25 cellular contexts compared by ENCODE assay signal in the genomic region with DNA sequence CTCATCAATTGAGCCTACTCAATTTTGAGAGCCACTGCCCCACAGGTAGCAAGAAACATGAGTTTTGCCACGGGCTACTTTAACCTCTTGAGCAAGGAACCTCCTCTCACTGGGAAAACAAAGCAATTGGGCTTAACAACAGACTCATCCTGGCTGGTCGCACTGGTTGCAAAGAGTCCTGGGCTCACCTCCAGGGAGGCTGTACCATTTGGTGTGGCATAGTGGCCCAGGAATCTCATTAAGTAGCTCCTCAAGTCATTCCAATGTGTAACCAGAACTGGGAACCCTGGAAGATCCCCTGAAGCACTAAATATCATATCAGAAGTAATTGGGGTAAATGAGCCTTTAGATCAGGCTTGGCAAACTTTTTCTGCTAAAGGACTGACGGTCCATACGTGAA.
DNase-seq lines count a peak whose midpoint lies in the region; ATAC-seq, FAIRE-seq and TF ChIP-seq lines count a peak whose summit lies in the region.
"Had no signal": no experiment of that assay in that cellular context is flagged by ENCODE, and none has a peak within 500 bp of the region (broad histone marks: within the 10 kb centered on the region; RNA-seq: fewer than 3 reads in every experiment).

No MANE protein-coding gene starts in this region.

- H3K9me3 ChIP-seq in Panc1 (ENCODE audit: control insufficient read depth, insufficient read depth, low read depth, low read length) (no peaks in the 10 kb centered on the region), thyroid gland (no peaks in the 10 kb centered on the region)
- H3K9me3 ChIP-seq: gastrocnemius medialis, tibial artery had no signal

- CTCF ChIA-PET in Panc1 (lab: Charles Lee) = no interaction called here

- H3K36me3 ChIP-seq in Panc1 (ENCODE audit: control insufficient read depth, insufficient read depth, low read length) (no peaks in the 10 kb centered on the region), thyroid gland (no peaks in the 10 kb centered on the region)
- H3K36me3 ChIP-seq: cardiac muscle cell, gastrocnemius medialis had no signal

- H3K4me3 ChIP-seq in Panc1 (ENCODE audit: low read depth in 2 of 2, low read length in 2 of 2) (no peak overlapping the region), thyroid gland (replicated peaks in 1 of 3) (no peak overlapping the region)
- H3K4me3 ChIP-seq: cardiac muscle cell, gastrocnemius medialis, smooth muscle cell, tibial artery had no signal

- TF ChIP-seq POLR2A in thyroid gland (IDR thresholded peaks at IDR 0.05) = no peak

- DNase-seq in DMS 273 (lab: John Stamatoyannopoulos, UW; ENCODE audit: unreplicated experiment) (peak; percentile 25), DMS 273 treated with DMSO at 0.1 percent for 48 hours (lab: John Stamatoyannopoulos, UW) (no peak), Panc1 (ENCODE audit: low read depth, low spot score) (no peak), fibroblast of gingiva (ENCODE audit: low read depth) (peak; percentile 41), thyroid gland (peak; percentile 88 to 89), foreskin melanocyte (no peak), D721Med (ENCODE audit: insufficient read length, low spot score) (no peak)
- DNase-seq in stimulated activated naive CD4-positive, alpha-beta T cell treated with Interleukin-2 at 50 U/mL for 16 hours (lab: John Stamatoyannopoulos, UW) = no peak
- DNase-seq: activated CD4-positive, CD25-positive, alpha-beta regulatory T cell treated with anti-CD3 and anti-CD28 coated beads, Interleukin-2, amount 50 U/mL, for 72 hours; activated CD8-positive, alpha-beta T cell treated with anti-CD3 and anti-CD28 coated beads, Interleukin-2, amount 10 ng/mL, durations not matched to agents 7 days and 5 days; activated naive CD4-positive, alpha-beta T cell treated with anti-CD3 and anti-CD28 coated beads for 36 hours; activated T-cell treated with anti-CD3 and anti-CD28 coated beads, Interleukin-2, amount 50 U/mL, for 24 hours; gastrocnemius medialis; NCI-H2171; NCI-H69; occipital lobe; retina; SHP77; stimulated activated CD4-positive, alpha-beta T cell treated with anti-CD3 and anti-CD28 coated beads, Interleukin-2, amount 100 ng/mL, for 48 hours; stimulated activated naive CD8-positive, alpha-beta T cell treated with anti-CD3 and anti-CD28 coated beads, Interleukin-15, Interleukin-2, amounts not matched to agents 100 U/mL and 50 U/mL, for 24 hours; tibial artery had no signal

- peaks cover 30% of the 10 kb centered on the region for H3K4me1 ChIP-seq in Panc1 (ENCODE audit: control insufficient read depth, insufficient read depth, low read length)
- H3K4me1 ChIP-seq in thyroid gland = peaks cover 32 to 34% of the 10 kb centered on the region in 2 donors

- no peaks in the 10 kb centered on the region for H3K27me3 ChIP-seq in Panc1 (ENCODE audit: control insufficient read depth, insufficient read depth, low read length)
- H3K27me3 ChIP-seq in thyroid gland = no peaks in the 10 kb centered on the region
- H3K27me3 ChIP-seq: cardiac muscle cell, gastrocnemius medialis, tibial artery had no signal

- in situ Hi-C loops in Panc1 (cut with HindIII; ENCODE audit: low pct_unique_long_range_greater_than_20kb, low sequenced_read_pairs) = no loop called here

- POLR2A ChIA-PET in Panc1 (lab: Charles Lee) = interaction anchor here (0.6 kb wide), 1 partner anchor 251 kb away, joined by 3 read pairs; no protein-coding TSS in a partner anchor

- BruUV-seq in Panc1 (replicated peaks; lab: Mats Ljungman, UMichigan) = no TSS peak

- H3K27ac ChIP-seq in Panc1 (ENCODE audit: low read length) = peak overlapping the region; percentile 29; the same call in 1 of the 2 replicates
- H3K27ac ChIP-seq in thyroid gland = peak overlapping the region; percentile 21 to 46 (median 41)
- H3K27ac ChIP-seq: 22Rv1, cardiac muscle cell, gastrocnemius medialis, tibial artery had no signal

- ATAC-seq in Panc1 = no peak
- ATAC-seq: activated CD8-positive, alpha-beta T cell treated with anti-CD3 and anti-CD28 coated beads, Interleukin-2, amount 10 ng/mL, durations not matched to agents 7 days and 5 days; gastrocnemius medialis; stimulated activated naive CD8-positive, alpha-beta T cell treated with anti-CD3 and anti-CD28 coated beads, Interleukin-15, Interleukin-2, amounts not matched to agents 100 U/mL and 50 U/mL, for 24 hours had no signal

- TF ChIP-seq CTCF in Panc1 (IDR thresholded peaks at IDR 0.05) (no peak), thyroid gland (IDR thresholded peaks at IDR 0.05) (no peak), D721Med (IDR thresholded peaks at IDR 0.05; ENCODE audit: insufficient read depth, missing control alignments) (no peak)

- FAIRE-seq in D721Med (lab: Jason Lieb, UNC) = no peak
- FAIRE-seq: islet of Langerhans had no signal

- 65 to 74% methylated on average over 3 to 4 of the region's 4 CpGs for WGBS in thyroid gland, 2 donors

- intact Hi-C loops in Panc1 (cut with micrococcal nuclease; ENCODE audit: unreplicated experiment) (no loop called here), thyroid gland (cut with DNase I) (no loop called here)

Comparison
In these comparisons a context has a peak if more than half of its experiments do, and no peak if none do; other contexts are left out.
1. DNase-seq: peak in DMS 273 (single experiment), fibroblast of gingiva (single experiment) and thyroid gland (2 of 2); none in DMS 273 treated with DMSO at 0.1 percent for 48 hours (single experiment), Panc1 (single experiment), stimulated activated naive CD4-positive, alpha-beta T cell treated with Interleukin-2 at 50 U/mL for 16 hours (single experiment), foreskin melanocyte (single experiment) and D721Med (single experiment).